Comparison of ENCODE assay signal across 16 cellular contexts in the genomic region with DNA sequence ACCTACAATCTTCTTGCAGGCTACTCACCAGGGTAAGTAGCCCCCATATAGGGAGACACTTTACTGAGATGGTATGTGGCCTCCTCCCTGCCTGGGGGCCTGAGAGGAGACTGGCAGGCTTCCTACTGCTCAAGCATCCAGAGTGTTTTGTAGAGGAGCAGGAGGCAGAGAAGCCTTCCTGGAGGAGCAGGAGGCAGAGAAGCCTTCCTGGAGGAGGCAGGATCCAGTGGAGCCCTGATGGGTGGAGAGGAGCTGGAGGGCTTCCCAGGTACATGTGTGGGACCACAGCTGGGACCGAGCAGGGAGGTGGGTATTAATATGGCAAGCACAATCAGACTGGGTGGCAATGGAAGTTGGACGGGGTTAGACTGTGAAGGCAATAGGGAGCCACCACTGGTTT. TPM values are rescaled to one million over a fixed set of nuclear protein-coding genes. Genes with fewer than 3 reads are reported as not detected.
A peak's percentile ranks its signal among the peaks of the same experiment; 100 is the strongest.
DNase-seq lines count a peak whose midpoint lies in the region; ATAC-seq and TF ChIP-seq lines count a peak whose summit lies in the region.
"Had no signal": no experiment of that assay in that cellular context is flagged by ENCODE, and none has a peak within 500 bp of the region (broad histone marks: within the 10 kb centered on the region; RNA-seq: fewer than 3 reads in every experiment).

No MANE protein-coding gene starts in this region.

- H3K27ac ChIP-seq in uterus, result no peak overlapping the region

- peak; percentile 7 for DNase-seq in left cardiac atrium
- no peak for DNase-seq in Right ventricle myocardium superior
- peak; percentile 48 for DNase-seq in activated CD8-positive, alpha-beta memory T cell treated with anti-CD3 and anti-CD28 coated beads, Interleukin-2, amount 50 U/mL, for 48 hours
- DNase-seq in mesenteric fat pad (ENCODE audit: low spot score), result peak; percentile 60
- DNase-seq in uterus, result peak; percentile 9 to 10
- no peak for DNase-seq in NCI-H1105 treated with DMSO at 0.1 percent for 48 hours (lab: John Stamatoyannopoulos, UW)
- no peak for DNase-seq in NCI-H2107 (lab: John Stamatoyannopoulos, UW)
- DNase-seq: activated naive CD4-positive, alpha-beta T cell treated with Interleukin-2 at 50 U/mL for 16 hours; NCI-H1930; NCI-H446 treated with DMSO at 0.1 percent for 48 hours; stimulated activated naive CD4-positive, alpha-beta T cell treated with Interleukin-2 at 50 U/mL for 16 hours; T-helper 17 cell had no signal

- no peaks in the 10 kb centered on the region for H3K9me3 ChIP-seq in uterus

- H3K4me1 ChIP-seq in uterus, result peaks cover 0 to under 1% of the 10 kb centered on the region in 2 donors

- no peak for ATAC-seq in left cardiac atrium
- ATAC-seq in Right ventricle myocardium superior (ENCODE audit: poor library complexity), result no peak
- ATAC-seq in esophagus mucosa, result no peak
- ATAC-seq: T-helper 17 cell had no signal

- H3K27me3 ChIP-seq in uterus, result no peaks in the 10 kb centered on the region

- intact Hi-C loops in left cardiac atrium (cut with DNase I), result no loop called here
- intact Hi-C loops in Right ventricle myocardium superior (cut with DNase I), result no loop called here
- intact Hi-C loops in uterus (cut with DNase I; ENCODE audit: low total_unique reads), result no loop called here

- H3K4me3 ChIP-seq in uterus, result no peak overlapping the region

- no peaks in the 10 kb centered on the region for H3K36me3 ChIP-seq in uterus

- no peak for TF ChIP-seq POLR2A in uterus (IDR thresholded peaks at IDR 0.05)

- no peak for TF ChIP-seq CTCF in uterus (IDR thresholded peaks at IDR 0.05)

RNA-seq across cellular contexts. Expression of a gene that starts 2.1 kb away (rescaled TPM):
- total RNA-seq in left cardiac atrium, result under 1 TPM; 0.18 to 0.34 TPM
- total RNA-seq in Right ventricle myocardium superior, result 0.05 TPM
- total RNA-seq in mesenteric fat pad, result 0.10 TPM
- 1 to 10 TPM in 1 of 4 donors, under 1 TPM in 2, not detected in 1; 0.14 to 1.5 (median 0.76) TPM for total RNA-seq in uterus
- 0.44 TPM for total RNA-seq in esophagus mucosa
- total RNA-seq: G401, MCF 10A, myocyte had no signal

RNA-seq across cellular contexts. Expression of a gene that starts 4.0 kb away (rescaled TPM):
- total RNA-seq in left cardiac atrium (1 to 10 TPM; 5.3 to 8.9 TPM), Right ventricle myocardium superior (10.5 TPM), mesenteric fat pad (5.0 TPM), uterus (10 to 100 TPM in 3 of 4 donors, 1 to 10 TPM in 1; 8.7 to 23.6 (median 22.0) TPM), esophagus mucosa (1.4 TPM)

RNA-seq across cellular contexts. Expression of a gene that starts 54.1 kb away (rescaled TPM):
- total RNA-seq in left cardiac atrium, result 10 to 100 TPM; 14.2 to 14.5 TPM
- total RNA-seq in Right ventricle myocardium superior, result 7.5 TPM
- 7.3 TPM for total RNA-seq in mesenteric fat pad
- total RNA-seq in uterus, result 10 to 100 TPM in 3 of 4 donors, 1 to 10 TPM in 1; 1.8 to 31.6 (median 24.5) TPM
- total RNA-seq in esophagus mucosa, result 25.0 TPM

Comparison
In these comparisons a context has a peak if more than half of its experiments do, and no peak if none do; other contexts are left out.
1. DNase-seq: peak in left cardiac atrium (single experiment), activated CD8-positive, alpha-beta memory T cell treated with anti-CD3 and anti-CD28 coated beads, Interleukin-2, amount 50 U/mL, for 48 hours (single experiment), mesenteric fat pad (single experiment) and uterus (2 of 2); none in Right ventricle myocardium superior (single experiment), NCI-H1105 treated with DMSO at 0.1 percent for 48 hours (single experiment) and NCI-H2107 (single experiment).